16 cellular contexts compared by ENCODE assay signal in genomic region chr4:58776627-58777026, GRCh38.
A peak's percentile ranks its signal among the peaks of the same experiment; 100 is the strongest.
DNase-seq lines count a peak whose midpoint lies in the region; ATAC-seq and TF ChIP-seq lines count a peak whose summit lies in the region.
"Had no signal": no experiment of that assay in that cellular context is flagged by ENCODE, and none has a peak within 500 bp of the region (broad histone marks: within the 10 kb centered on the region; RNA-seq: fewer than 3 reads in every experiment).

No MANE protein-coding gene starts in this region.

- peak overlapping the region; percentile 64 for H3K4me2 ChIP-seq in PC-3 (ENCODE audit: low read length)

- H3K9me3 ChIP-seq in PC-3 (ENCODE audit: low read length) = no peaks in the 10 kb centered on the region
- no peaks in the 10 kb centered on the region for H3K9me3 ChIP-seq in uterus
- H3K9me3 ChIP-seq: heart left ventricle, tibial nerve had no signal

- H3K27me3 ChIP-seq in PC-3 (ENCODE audit: low read length) = no peaks in the 10 kb centered on the region
- H3K27me3 ChIP-seq in uterus = no peaks in the 10 kb centered on the region
- H3K27me3 ChIP-seq: heart left ventricle, tibial nerve had no signal

- BruUV-seq in PC-3 (replicated peaks; lab: Mats Ljungman, UMichigan) = no TSS peak

- peak overlapping the region; percentile 48 for H3K9ac ChIP-seq in PC-3 (ENCODE audit: low read length)

- no peaks in the 10 kb centered on the region for H3F3A ChIP-seq in PC-3 (ENCODE audit: low read length, unreplicated experiment)

- no peaks in the 10 kb centered on the region for H3K79me2 ChIP-seq in PC-3 (ENCODE audit: low read length)

- H3K27ac ChIP-seq in PC-3 (ENCODE audit: low read length) = peak overlapping the region; percentile 87
- H3K27ac ChIP-seq in uterus = no peak overlapping the region
- H3K27ac ChIP-seq: heart left ventricle, tibial nerve had no signal

- DNase-seq in ELR (ENCODE audit: low read depth) (peak; percentile 86), PC-3 (peak; percentile 92), epithelial cell of esophagus (ENCODE audit: low read depth) (peak; percentile 1), non-pigmented ciliary epithelial cell (ENCODE audit: low read depth) (peak; percentile 30), GOT3 (lab: John Stamatoyannopoulos, UW) (no peak), hepatic stellate cell (ENCODE audit: low spot score) (no peak), uterus (no peak)
- DNase-seq: activated CD4-positive, alpha-beta T cell treated with anti-CD3 and anti-CD28 coated beads for 4 hours; activated CD8-positive, alpha-beta memory T cell treated with anti-CD3 and anti-CD28 coated beads, Interleukin-2, amount 10 ng/mL, durations not matched to agents 7 days and 5 days; activated naive CD8-positive, alpha-beta T cell treated with anti-CD3 and anti-CD28 coated beads, Interleukin-2, amount 50 U/mL, for 24 hours; effector memory CD4-positive, alpha-beta T cell; heart left ventricle; islet precursor cell; NCI-H1694 treated with DMSO at 0.1 percent for 48 hours had no signal

- intact Hi-C loops in PC-3 (cut with micrococcal nuclease) (loop anchor here (1.0 kb wide), 2 partner anchors 31 to 281 kb away; no protein-coding TSS in a partner anchor), uterus (cut with DNase I; ENCODE audit: low total_unique reads) (no loop called here)

- TF ChIP-seq POLR2A in uterus (IDR thresholded peaks at IDR 0.05) = no peak

- no peaks in the 10 kb centered on the region for H4K20me1 ChIP-seq in PC-3 (ENCODE audit: low read length)

- TF ChIP-seq CTCF in PC-3 (conservative IDR thresholded peaks at IDR 0.05; ENCODE audit: low read depth, low read length) (no peak), epithelial cell of esophagus (IDR thresholded peaks at IDR 0.05; ENCODE audit: insufficient read depth, low read depth, low read length, missing control alignments) (no peak), uterus (IDR thresholded peaks at IDR 0.05) (no peak)

- H3K4me3 ChIP-seq in PC-3 (ENCODE audit: low read length) (peak overlapping the region; percentile 14; the same call in 1 of the 2 replicates), epithelial cell of esophagus (ENCODE audit: low read length) (no peak overlapping the region), uterus (no peak overlapping the region)
- H3K4me3 ChIP-seq: heart left ventricle, tibial nerve had no signal

- peak; percentile 99 for ATAC-seq in PC-3
- ATAC-seq in GM21390 (IDR thresholded peaks at IDR 0.05; ENCODE audit: unreplicated experiment) = no peak
- ATAC-seq: activated CD8-positive, alpha-beta memory T cell treated with anti-CD3 and anti-CD28 coated beads, Interleukin-2, amount 10 ng/mL, durations not matched to agents 7 days and 5 days; activated naive CD8-positive, alpha-beta T cell treated with anti-CD3 and anti-CD28 coated beads, Interleukin-2, amount 50 U/mL, for 24 hours; heart left ventricle had no signal

- peak overlapping the region; percentile 13; the same call in 1 of the 2 replicates for H2AFZ ChIP-seq in PC-3 (ENCODE audit: low read length)

- H3K9me2 ChIP-seq in PC-3 (replicated peaks; ENCODE audit: low read length) = no peaks in the 10 kb centered on the region

- POLR2A ChIA-PET in PC-3 (lab: Charles Lee; ENCODE audit: unreplicated experiment) = no interaction called here

- no peaks in the 10 kb centered on the region for H3K36me3 ChIP-seq in PC-3 (ENCODE audit: low read depth, low read length)
- H3K36me3 ChIP-seq in uterus = no peaks in the 10 kb centered on the region
- H3K36me3 ChIP-seq: heart left ventricle, tibial nerve had no signal

- H3K4me1 ChIP-seq in PC-3 (ENCODE audit: insufficient read depth, low read length) (peaks cover 28% of the 10 kb centered on the region), uterus (no peaks in the 10 kb centered on the region)
- H3K4me1 ChIP-seq: heart left ventricle, tibial nerve had no signal

- CTCF ChIA-PET in PC-3 (lab: Charles Lee) = no interaction called here

Comparison
In these comparisons a context has a peak if more than half of its experiments do, and no peak if none do; other contexts are left out.
1. DNase-seq: peak in ELR (single experiment), PC-3 (single experiment), epithelial cell of esophagus (single experiment) and non-pigmented ciliary epithelial cell (single experiment); none in GOT3 (single experiment), hepatic stellate cell (single experiment) and uterus (0 of 2).